16 cellular contexts compared by ENCODE assay signal in the genomic region with DNA sequence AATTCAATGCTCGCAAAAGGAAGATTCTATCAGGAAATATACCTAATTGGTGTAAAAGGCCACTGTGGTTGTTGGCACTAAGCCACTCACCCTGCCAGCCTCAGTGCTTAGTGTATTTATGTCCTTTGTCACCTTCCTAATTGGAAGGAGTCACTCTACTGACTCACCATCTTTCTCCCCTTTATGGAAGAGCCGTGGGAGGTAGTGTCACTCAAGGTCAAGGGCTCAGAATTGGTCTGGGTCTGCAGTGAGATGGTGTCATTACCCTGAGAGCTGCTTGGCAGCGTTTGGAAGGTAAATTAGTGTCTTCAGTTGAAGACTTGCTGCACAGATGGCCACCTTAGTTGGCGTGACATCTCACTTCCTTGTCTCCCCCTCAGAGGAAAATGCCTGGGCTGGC. TPM values are rescaled to one million over a fixed set of nuclear protein-coding genes. Genes with fewer than 3 reads are reported as not detected.
DNase-seq lines count a peak whose midpoint lies in the region; ATAC-seq and TF ChIP-seq lines count a peak whose summit lies in the region.
"Had no signal": no experiment of that assay in that cellular context is flagged by ENCODE, and none has a peak within 500 bp of the region (broad histone marks: within the 10 kb centered on the region; RNA-seq: fewer than 3 reads in every experiment).

No MANE protein-coding gene starts in this region.

- no peak overlapping the region for H3K4me3 Mint-ChIP-seq in activated naive CD8-positive, alpha-beta T cell treated with anti-CD3 and anti-CD28 coated beads, Interleukin-2, amount 50 U/mL, for 24 hours
- no peak overlapping the region for H3K4me3 Mint-ChIP-seq in activated naive CD8-positive, alpha-beta T cell treated with anti-CD3 and anti-CD28 coated beads for 36 hours
- no peak overlapping the region for H3K4me3 Mint-ChIP-seq in stimulated activated naive B cell treated with anti-CD40 and anti-IgM and Interleukin-4, amounts not matched to agents 10 μg/mL and 1 μg/mL and 100 μg/mL, for 72 hours
- H3K4me3 Mint-ChIP-seq: activated naive CD4-positive, alpha-beta T cell treated with anti-CD3 and anti-CD28 coated beads for 36 hours; effector memory CD8-positive, alpha-beta T cell had no signal

- H3K4me1 Mint-ChIP-seq in activated naive CD8-positive, alpha-beta T cell treated with anti-CD3 and anti-CD28 coated beads, Interleukin-2, amount 50 U/mL, for 24 hours = peaks cover 30% of the 10 kb centered on the region
- H3K4me1 Mint-ChIP-seq in activated naive CD8-positive, alpha-beta T cell treated with anti-CD3 and anti-CD28 coated beads for 36 hours = peaks cover 14% of the 10 kb centered on the region
- peaks cover 19 to 26% of the 10 kb centered on the region in 2 donors for H3K4me1 Mint-ChIP-seq in stimulated activated naive B cell treated with anti-CD40 and anti-IgM and Interleukin-4, amounts not matched to agents 10 μg/mL and 1 μg/mL and 100 μg/mL, for 72 hours

- H3K27ac Mint-ChIP-seq in activated naive CD8-positive, alpha-beta T cell treated with anti-CD3 and anti-CD28 coated beads, Interleukin-2, amount 50 U/mL, for 24 hours = peak overlapping the region; percentile 81
- no peak overlapping the region for H3K27ac Mint-ChIP-seq in activated naive CD8-positive, alpha-beta T cell treated with anti-CD3 and anti-CD28 coated beads for 36 hours
- peak overlapping the region; percentile 77 for H3K27ac Mint-ChIP-seq in stimulated activated naive B cell treated with anti-CD40 and anti-IgM and Interleukin-4, amounts not matched to agents 10 μg/mL and 1 μg/mL and 100 μg/mL, for 72 hours
- H3K27ac Mint-ChIP-seq: activated naive CD4-positive, alpha-beta T cell treated with anti-CD3 and anti-CD28 coated beads for 36 hours; effector memory CD8-positive, alpha-beta T cell had no signal

- no peak for TF ChIP-seq CTCF in omental fat pad (IDR thresholded peaks at IDR 0.05)

- peak; percentile 45 for ATAC-seq in activated naive CD8-positive, alpha-beta T cell treated with anti-CD3 and anti-CD28 coated beads, Interleukin-2, amount 50 U/mL, for 24 hours
- peak in 1 of 2 donors; percentile 3 for ATAC-seq in stimulated activated naive B cell treated with anti-CD40 and anti-IgM and Interleukin-4, amounts not matched to agents 10 μg/mL and 1 μg/mL and 100 μg/mL, for 72 hours (replicated peaks)
- ATAC-seq in GM18520 (IDR thresholded peaks at IDR 0.05; ENCODE audit: unreplicated experiment) = no peak
- no peak for ATAC-seq in omental fat pad (ENCODE audit: low FRiP score)
- ATAC-seq: effector memory CD8-positive, alpha-beta T cell; mucosa of descending colon had no signal

- H3K9me3 Mint-ChIP-seq in activated naive CD8-positive, alpha-beta T cell treated with anti-CD3 and anti-CD28 coated beads, Interleukin-2, amount 50 U/mL, for 24 hours = no peaks in the 10 kb centered on the region
- H3K9me3 Mint-ChIP-seq in activated naive CD8-positive, alpha-beta T cell treated with anti-CD3 and anti-CD28 coated beads for 36 hours = no peaks in the 10 kb centered on the region
- H3K9me3 Mint-ChIP-seq in stimulated activated naive B cell treated with anti-CD40 and anti-IgM and Interleukin-4, amounts not matched to agents 10 μg/mL and 1 μg/mL and 100 μg/mL, for 72 hours = no peaks in the 10 kb centered on the region
- H3K9me3 Mint-ChIP-seq: activated naive CD4-positive, alpha-beta T cell treated with anti-CD3 and anti-CD28 coated beads for 36 hours; effector memory CD8-positive, alpha-beta T cell had no signal

- DNase-seq in activated naive CD8-positive, alpha-beta T cell treated with anti-CD3 and anti-CD28 coated beads, Interleukin-2, amount 50 U/mL, for 24 hours = peak; percentile 23
- DNase-seq in activated naive CD8-positive, alpha-beta T cell treated with anti-CD3 and anti-CD28 coated beads for 36 hours = no peak
- DNase-seq in LoVo (ENCODE audit: low spot score) (peak; percentile 54), SW480 (ENCODE audit: low spot score) (peak; percentile 9), GM03348 (ENCODE audit: low spot score) (no peak), omental fat pad (ENCODE audit: low spot score) (no peak)
- DNase-seq in stimulated activated naive B cell treated with anti-CD40 and anti-IgM and Interleukin-4, amounts not matched to agents 10 μg/mL and 1 μg/mL and 100 μg/mL, for 72 hours = no peak
- DNase-seq: activated CD8-positive, alpha-beta memory T cell treated with anti-CD3 and anti-CD28 coated beads, Interleukin-2, amount 50 U/mL, for 4 hours; activated naive CD4-positive, alpha-beta T cell treated with anti-CD3 and anti-CD28 coated beads for 36 hours; DND-41; effector memory CD8-positive, alpha-beta T cell; HCEC 1CT; hippocampal formation; kidney glomerular epithelial cell; mucosa of descending colon had no signal

- H3K27me3 Mint-ChIP-seq in activated naive CD8-positive, alpha-beta T cell treated with anti-CD3 and anti-CD28 coated beads, Interleukin-2, amount 50 U/mL, for 24 hours = peaks cover 7% of the 10 kb centered on the region
- H3K27me3 Mint-ChIP-seq in activated naive CD8-positive, alpha-beta T cell treated with anti-CD3 and anti-CD28 coated beads for 36 hours = no peaks in the 10 kb centered on the region
- peaks cover 26 to 30% of the 10 kb centered on the region in 2 donors for H3K27me3 Mint-ChIP-seq in stimulated activated naive B cell treated with anti-CD40 and anti-IgM and Interleukin-4, amounts not matched to agents 10 μg/mL and 1 μg/mL and 100 μg/mL, for 72 hours

- H3K36me3 Mint-ChIP-seq in activated naive CD8-positive, alpha-beta T cell treated with anti-CD3 and anti-CD28 coated beads, Interleukin-2, amount 50 U/mL, for 24 hours (ENCODE audit: low read depth) = no peaks in the 10 kb centered on the region
- no peaks in the 10 kb centered on the region for H3K36me3 Mint-ChIP-seq in activated naive CD8-positive, alpha-beta T cell treated with anti-CD3 and anti-CD28 coated beads for 36 hours
- H3K36me3 Mint-ChIP-seq in stimulated activated naive B cell treated with anti-CD40 and anti-IgM and Interleukin-4, amounts not matched to agents 10 μg/mL and 1 μg/mL and 100 μg/mL, for 72 hours = no peaks in the 10 kb centered on the region

RNA-seq across cellular contexts. Expression of gene CDKN2AIP, which starts 41.7 kb away (rescaled TPM):
- 10 to 100 TPM; 27.7 to 29.7 TPM for total RNA-seq in activated naive CD8-positive, alpha-beta T cell treated with anti-CD3 and anti-CD28 coated beads for 36 hours
- 10 to 100 TPM; 16.1 to 25.2 (median 20.1) TPM for total RNA-seq in omental fat pad

Comparison
In these comparisons a context has a peak if more than half of its experiments do, and no peak if none do; other contexts are left out.
1. DNase-seq: peak in activated naive CD8-positive, alpha-beta T cell treated with anti-CD3 and anti-CD28 coated beads, Interleukin-2, amount 50 U/mL, for 24 hours (single experiment), LoVo (single experiment) and SW480 (single experiment); none in activated naive CD8-positive, alpha-beta T cell treated with anti-CD3 and anti-CD28 coated beads for 36 hours (single experiment), stimulated activated naive B cell treated with anti-CD40 and anti-IgM and Interleukin-4, amounts not matched to agents 10 μg/mL and 1 μg/mL and 100 μg/mL, for 72 hours (single experiment), GM03348 (single experiment) and omental fat pad (single experiment).